In genomic region chr11:65382804-65383368, GRCh38 we compare ENCODE assay signal across 8 cellular contexts. TPM values are rescaled to one million over a fixed set of nuclear protein-coding genes. Genes with fewer than 3 reads are reported as not detected.
DNase-seq lines count a peak whose midpoint lies in the region; ATAC-seq, FAIRE-seq and TF ChIP-seq lines count a peak whose summit lies in the region.

No MANE protein-coding gene starts in this region.

- TF ChIP-seq CTCF in AG10803 (conservative IDR thresholded peaks at IDR 0.05; ENCODE audit: low read length): no peak
- no peak for TF ChIP-seq CTCF in K562 (IDR thresholded peaks at IDR 0.05 in 2 of 3, conservative IDR thresholded peaks at IDR 0.05 in 1 of 3; ENCODE audit: insufficient read depth in 2 of 3, low read depth in 1 of 3, low read length in 3 of 3)
- no peak for TF ChIP-seq CTCF in lower leg skin (IDR thresholded peaks at IDR 0.05)

- no peak for FAIRE-seq in K562 (lab: Jason Lieb, UNC)

- no peaks in the 10 kb centered on the region for H4K20me1 ChIP-seq in K562 (replicated peaks; ENCODE audit: control insufficient read depth, insufficient read depth, low read length)

- no peaks in the 10 kb centered on the region for H3K9me1 ChIP-seq in K562 (ENCODE audit: control insufficient read depth, insufficient read depth, low read length)

- H3K79me2 ChIP-seq in K562 (ENCODE audit: control insufficient read depth, insufficient read depth, low read length): peaks cover 13% of the 10 kb centered on the region

- in situ Hi-C loops in K562 (cut with MboI): no loop called here

- WGBS in K562 (ENCODE audit: insufficient coverage, low coverage, missing lambda C conversion rate): 22% methylated on average over 12 of the region's 12 CpGs
- 5 to 7% methylated on average over 12 of the region's 12 CpGs for WGBS in lower leg skin, 2 donors

- ATAC-seq in K562: no peak
- no peak for ATAC-seq in HG03342 (IDR thresholded peaks at IDR 0.05; ENCODE audit: unreplicated experiment)
- no peak for ATAC-seq in GM21423 (IDR thresholded peaks at IDR 0.05; ENCODE audit: unreplicated experiment)

- TF ChIP-seq RAD21 in K562 (CRISPR knock-in tag; conservative IDR thresholded peaks at IDR 0.05 in 1 of 2, IDR thresholded peaks at IDR 0.05 in 1 of 2): no peak

- CTCF ChIA-PET in K562 (lab: Yijun Ruan, JAX; ENCODE audit: low intra/inter-chr PET ratio): interaction anchor here (0.6 to 1.6 kb wide), 4 partner anchors 34 to 434 kb away, joined by 3 to 7 read pairs (median 4); no protein-coding TSS in a partner anchor

- DNase-seq in AG10803 (ENCODE audit: low read depth) (peak; percentile 13), K562 (ENCODE audit: extremely low read depth in 1 of 4, low spot score in 3 of 4) (no peak), lower leg skin (ENCODE audit: low spot score in 2 of 2) (no peak), islet precursor cell (no peak)

- H3K27ac ChIP-seq in HUES48 (ENCODE audit: low read depth, low read length): peak overlapping the region; percentile 94
- peak overlapping the region; percentile 93 for H3K27ac ChIP-seq in K562 (ENCODE audit: extremely low read depth, low read depth, low read length)

- no peaks in the 10 kb centered on the region for H3K9me3 ChIP-seq in HUES48 (ENCODE audit: control insufficient read depth, insufficient read depth, low read length)
- no peaks in the 10 kb centered on the region; the same call in 1 of the 2 replicates for H3K9me3 ChIP-seq in K562 (replicated peaks; ENCODE audit: control insufficient read depth, insufficient read depth, low read depth, low read length)
- H3K9me3 ChIP-seq in mononuclear cell (ENCODE audit: low read depth, low read length): no peaks in the 10 kb centered on the region

- H3K4me1 ChIP-seq in HUES48 (ENCODE audit: control insufficient read depth, insufficient read depth, low read length): peaks cover 15% of the 10 kb centered on the region
- H3K4me1 ChIP-seq in K562 (replicated peaks in 1 of 2; ENCODE audit: control insufficient read depth in 2 of 2, insufficient read depth in 2 of 2, low read length in 2 of 2): peaks cover 37 to 86% of the 10 kb centered on the region in 2 experiments
- H3K4me1 ChIP-seq in mononuclear cell (ENCODE audit: insufficient read depth, low read length): peaks cover 77% of the 10 kb centered on the region

- no peak overlapping the region for H3K9ac ChIP-seq in HUES48 (ENCODE audit: low read depth, low read length)
- H3K9ac ChIP-seq in K562 (ENCODE audit: insufficient read depth in 1 of 2, low read depth in 2 of 2, low read length in 2 of 2): peak overlapping the region; percentile 85 to 88

- intact Hi-C loops in K562 (cut with micrococcal nuclease): loop anchor here (1.0 to 2.0 kb wide), 3 partner anchors 33 to 127 kb away; no protein-coding TSS in a partner anchor
- intact Hi-C loops in lower leg skin (cut with DNase I; ENCODE audit: low total_unique reads): no loop called here

- no TSS peak for BruUV-seq in K562 (replicated peaks; lab: Mats Ljungman, UMichigan)

- TF ChIP-seq POLR2A in K562 (conservative IDR thresholded peaks at IDR 0.05) (no peak), lower leg skin (IDR thresholded peaks at IDR 0.05) (no peak)

- peak overlapping the region; percentile 80 for H3K4me2 ChIP-seq in K562 (ENCODE audit: insufficient read depth, low read length)

- H3K27me3 ChIP-seq in HUES48 (ENCODE audit: control insufficient read depth, insufficient read depth, low read length) (no peaks in the 10 kb centered on the region), K562 (ENCODE audit: control insufficient read depth in 2 of 2, insufficient read depth in 2 of 2, low read length in 2 of 2) (no peaks in the 10 kb centered on the region), mononuclear cell (ENCODE audit: insufficient read depth, low read length) (no peaks in the 10 kb centered on the region)

- TF ChIP-seq EP300 in K562 (IDR thresholded peaks at IDR 0.05; ENCODE audit: low read length): no peak

- H3K4me3 ChIP-seq in AG10803 (ENCODE audit: low read length) (peak overlapping the region; percentile 62), HUES48 (ENCODE audit: low read depth, low read length) (no peak overlapping the region), K562 (peak overlapping the region; percentile 37; the same call in 1 of the 2 replicates), mononuclear cell (ENCODE audit: low read length) (peak overlapping the region; percentile 50), lower leg skin (ENCODE audit: low read depth, poor library complexity, severe bottlenecking) (no peak overlapping the region)

- H2AFZ ChIP-seq in K562 (ENCODE audit: low read depth, low read length): peak overlapping the region; percentile 86

- POLR2A ChIA-PET in K562 (lab: Yijun Ruan, JAX): interaction anchor here (0.5 to 16.2 kb wide), 8 partner anchors 9 to 211 kb away, joined by 3 to 253 read pairs (median 4); partner anchors contain the start of genes MALAT1 and NEAT1

- H3K36me3 ChIP-seq in HUES48 (ENCODE audit: control insufficient read depth, insufficient read depth, low read length) (no peaks in the 10 kb centered on the region), K562 (ENCODE audit: control insufficient read depth, insufficient read depth, low read length) (peaks cover 3% of the 10 kb centered on the region; the same call in 2 of the 3 replicates)

RNA-seq across cellular contexts. Expression of gene SLC25A45, which starts 0.4 kb away (rescaled TPM):
- total RNA-seq in K562 (2011; cell fraction: chromatin; rRNA removed; ENCODE audit: low replicate concordance): 2.5 and 2.9 TPM in 2 replicates
- 2.7 and 3.6 TPM in 2 replicates for total RNA-seq in K562 (2011; cell fraction: nucleolus; rRNA removed)
- 2.3 and 2.7 TPM in 2 replicates for total RNA-seq in K562 (2011; cell fraction: nucleoplasm; rRNA removed)
- 0.82 and 2.3 TPM in 2 replicates for total RNA-seq in K562 (2014; rRNA removed)
- 0.55 and 0.57 TPM in 2 replicates for total RNA-seq in K562 (2014; rRNA removed; fragmentation: Illumina TruSeq; extraction: Trizol)
- 0.40 and 0.45 TPM in 2 replicates for total RNA-seq in K562 (2015; rRNA removed; fragmentation: Illumina TruSeq; extraction: Trizol)
- 0.92 and 2.2 TPM in 2 replicates for total RNA-seq in K562 (2021)
- 0.61 and 0.81 TPM in 2 replicates for polyA plus RNA-seq in K562 (2011; rRNA removed)
- polyA plus RNA-seq in K562 (2011; cell fraction: cytosol; rRNA removed): 0.49 and 0.85 TPM in 2 replicates
- 1.2 and 3.9 TPM in 2 replicates for polyA plus RNA-seq in K562 (2011; cell fraction: nucleus; rRNA removed)
- polyA plus RNA-seq in K562 (2012): 1.3 and 1.4 TPM in 2 replicates
- polyA plus RNA-seq in K562 (2014; fragmentation: Illumina TruSeq; extraction: Trizol): 0.51 and 0.68 TPM in 2 replicates
- under 1 TPM; 0.15 to 0.34 TPM for polyA plus RNA-seq in K562 (2014; fragmentation: Nextera tagmentation; extraction: Ambion mirVana)
- 0.93 and 1.1 TPM in 2 replicates for polyA plus RNA-seq in K562 (2014; rRNA removed)
- 0.35 and 0.42 TPM in 2 replicates for polyA minus RNA-seq in K562 (2011; rRNA and poly(A)+ RNA removed)
- polyA minus RNA-seq in K562 (2011; cell fraction: cytosol; rRNA and poly(A)+ RNA removed): 0.76 and 0.91 TPM in 2 replicates
- 0.40 and 0.56 TPM in 2 replicates for polyA minus RNA-seq in K562 (2011; cell fraction: nucleus; rRNA and poly(A)+ RNA removed)
- total RNA-seq in mononuclear cell: 12.6 TPM
- total RNA-seq in lower leg skin: 1 to 10 TPM; 1.8 to 8.0 (median 5.3) TPM

RNA-seq across cellular contexts. Expression of gene FRMD8, which starts 3.6 kb away (rescaled TPM):
- total RNA-seq in K562 (2011; cell fraction: chromatin; rRNA removed; ENCODE audit: low replicate concordance): 28.5 and 83.6 TPM in 2 replicates
- total RNA-seq in K562 (2011; cell fraction: nucleolus; rRNA removed): 89.6 and 96.9 TPM in 2 replicates
- 32.8 and 36.5 TPM in 2 replicates for total RNA-seq in K562 (2011; cell fraction: nucleoplasm; rRNA removed)
- 34.6 and 46.5 TPM in 2 replicates for total RNA-seq in K562 (2014; rRNA removed)
- 6.2 and 8.6 TPM in 2 replicates for total RNA-seq in K562 (2014; rRNA removed; fragmentation: Illumina TruSeq; extraction: Trizol)
- total RNA-seq in K562 (2015; rRNA removed; fragmentation: Illumina TruSeq; extraction: Trizol): 15.0 and 15.8 TPM in 2 replicates
- total RNA-seq in K562 (2021): 44.2 and 54.5 TPM in 2 replicates
- 16.0 and 19.9 TPM in 2 replicates for polyA plus RNA-seq in K562 (2011; rRNA removed)
- polyA plus RNA-seq in K562 (2011; cell fraction: cytosol; rRNA removed): 24.0 and 43.0 TPM in 2 replicates
- polyA plus RNA-seq in K562 (2011; cell fraction: nucleus; rRNA removed): 25.1 and 46.6 TPM in 2 replicates
- 21.4 and 22.5 TPM in 2 replicates for polyA plus RNA-seq in K562 (2012)
- polyA plus RNA-seq in K562 (2014; fragmentation: Illumina TruSeq; extraction: Trizol): 12.0 and 19.4 TPM in 2 replicates
- 1 to 10 TPM; 4.5 to 5.0 TPM for polyA plus RNA-seq in K562 (2014; fragmentation: Nextera tagmentation; extraction: Ambion mirVana)
- 33.4 and 41.7 TPM in 2 replicates for polyA plus RNA-seq in K562 (2014; rRNA removed)
- polyA minus RNA-seq in K562 (2011; rRNA and poly(A)+ RNA removed): 8.4 and 13.5 TPM in 2 replicates
- polyA minus RNA-seq in K562 (2011; cell fraction: cytosol; rRNA and poly(A)+ RNA removed): 21.0 and 21.1 TPM in 2 replicates
- polyA minus RNA-seq in K562 (2011; cell fraction: nucleus; rRNA and poly(A)+ RNA removed): 28.1 and 34.6 TPM in 2 replicates
- total RNA-seq in mononuclear cell: 23.1 TPM
- 100 to 1,000 TPM in 2 of 4 donors, 10 to 100 TPM in 2; 81.8 to 135 (median 112) TPM for total RNA-seq in lower leg skin

RNA-seq across cellular contexts. Expression of gene TIGD3, which starts 28.3 kb away (rescaled TPM):
- 0.79 and 1.5 TPM in 2 replicates for total RNA-seq in K562 (2011; cell fraction: chromatin; rRNA removed; ENCODE audit: low replicate concordance)
- total RNA-seq in K562 (2011; cell fraction: nucleolus; rRNA removed): 1.4 and 1.5 TPM in 2 replicates
- total RNA-seq in K562 (2011; cell fraction: nucleoplasm; rRNA removed): 0.38 and 0.95 TPM in 2 replicates
- total RNA-seq in K562 (2014; rRNA removed) (1.3 and 2.1 TPM in 2 replicates), K562 (2014; rRNA removed; fragmentation: Illumina TruSeq; extraction: Trizol) (0.29 and 0.44 TPM in 2 replicates), K562 (2015; rRNA removed; fragmentation: Illumina TruSeq; extraction: Trizol) (0.65 and 0.75 TPM in 2 replicates), K562 (2021) (0.81 and 1.3 TPM in 2 replicates), mononuclear cell (0.42 TPM), lower leg skin (under 1 TPM in 3 of 4 donors, not detected in 1; 0.19 to 0.26 (median 0.20) TPM)
- polyA plus RNA-seq in K562 (2011; rRNA removed) (0.39 and 0.56 TPM in 2 replicates), K562 (2014; fragmentation: Illumina TruSeq; extraction: Trizol) (0.49 and 0.64 TPM in 2 replicates), K562 (2014; fragmentation: Nextera tagmentation; extraction: Ambion mirVana) (under 1 TPM; 0.06 to 0.08 TPM), K562 (2014; rRNA removed) (0.61 and 0.98 TPM in 2 replicates)
- polyA plus RNA-seq in K562 (2011; cell fraction: cytosol; rRNA removed): 0.53 and 1.1 TPM in 2 replicates
- polyA plus RNA-seq in K562 (2011; cell fraction: nucleus; rRNA removed): 0.79 and 1.1 TPM in 2 replicates
- 1.0 and 1.8 TPM in 2 replicates for polyA plus RNA-seq in K562 (2012)
- 0.12 and 0.25 TPM in 2 replicates for polyA minus RNA-seq in K562 (2011; rRNA and poly(A)+ RNA removed)
- polyA minus RNA-seq in K562 (2011; cell fraction: cytosol; rRNA and poly(A)+ RNA removed): 0.64 TPM in 1 of 2 replicates, not detected in the other
- 0.67 and 0.81 TPM in 2 replicates for polyA minus RNA-seq in K562 (2011; cell fraction: nucleus; rRNA and poly(A)+ RNA removed)

RNA-seq across cellular contexts. Expression of gene NEAT1, which starts 39.7 kb away (rescaled TPM):
- total RNA-seq in K562 (2011; cell fraction: chromatin; rRNA removed; ENCODE audit: low replicate concordance): 684 and 1,510 TPM in 2 replicates
- total RNA-seq in K562 (2011; cell fraction: nucleolus; rRNA removed): 291 and 321 TPM in 2 replicates
- total RNA-seq in K562 (2011; cell fraction: nucleoplasm; rRNA removed): 737 and 1,283 TPM in 2 replicates
- total RNA-seq in K562 (2014; rRNA removed) (15.2 and 20.1 TPM in 2 replicates), K562 (2014; rRNA removed; fragmentation: Illumina TruSeq; extraction: Trizol) (62.8 and 76.9 TPM in 2 replicates), K562 (2015; rRNA removed; fragmentation: Illumina TruSeq; extraction: Trizol) (26.3 and 31.5 TPM in 2 replicates), K562 (2021) (129 and 208 TPM in 2 replicates), mononuclear cell (198 TPM), lower leg skin (100 to 1,000 TPM; 147 to 645 (median 301) TPM)
- polyA plus RNA-seq in K562 (2011; rRNA removed) (56.2 and 171 TPM in 2 replicates), K562 (2014; fragmentation: Illumina TruSeq; extraction: Trizol) (137 and 146 TPM in 2 replicates), K562 (2014; fragmentation: Nextera tagmentation; extraction: Ambion mirVana) (10 to 100 TPM; 22.8 to 30.1 TPM), K562 (2014; rRNA removed) (382 and 389 TPM in 2 replicates)
- polyA plus RNA-seq in K562 (2011; cell fraction: cytosol; rRNA removed): 45.5 and 49.2 TPM in 2 replicates
- 234 and 651 TPM in 2 replicates for polyA plus RNA-seq in K562 (2011; cell fraction: nucleus; rRNA removed)
- 312 and 328 TPM in 2 replicates for polyA plus RNA-seq in K562 (2012)
- polyA minus RNA-seq in K562 (2011; rRNA and poly(A)+ RNA removed): 92.6 and 137 TPM in 2 replicates
- polyA minus RNA-seq in K562 (2011; cell fraction: cytosol; rRNA and poly(A)+ RNA removed): 19.9 and 35.6 TPM in 2 replicates
- polyA minus RNA-seq in K562 (2011; cell fraction: nucleus; rRNA and poly(A)+ RNA removed): 168 and 220 TPM in 2 replicates

RNA-seq across cellular contexts. Expression of gene DPF2, which starts 49.2 kb away (rescaled TPM):
- total RNA-seq in K562 (2011; cell fraction: chromatin; rRNA removed; ENCODE audit: low replicate concordance): 75.3 and 142 TPM in 2 replicates
- total RNA-seq in K562 (2011; cell fraction: nucleolus; rRNA removed): 65.5 and 74.9 TPM in 2 replicates
- total RNA-seq in K562 (2011; cell fraction: nucleoplasm; rRNA removed): 76.9 and 80.5 TPM in 2 replicates
- 34.4 and 44.0 TPM in 2 replicates for total RNA-seq in K562 (2014; rRNA removed)
- total RNA-seq in K562 (2014; rRNA removed; fragmentation: Illumina TruSeq; extraction: Trizol): 28.1 and 29.3 TPM in 2 replicates
- 41.0 and 41.1 TPM in 2 replicates for total RNA-seq in K562 (2015; rRNA removed; fragmentation: Illumina TruSeq; extraction: Trizol)
- total RNA-seq in K562 (2021): 74.6 and 76.3 TPM in 2 replicates
- polyA plus RNA-seq in K562 (2011; rRNA removed): 29.7 and 40.3 TPM in 2 replicates
- polyA plus RNA-seq in K562 (2011; cell fraction: cytosol; rRNA removed): 44.3 and 45.4 TPM in 2 replicates
- 64.8 and 70.4 TPM in 2 replicates for polyA plus RNA-seq in K562 (2011; cell fraction: nucleus; rRNA removed)
- polyA plus RNA-seq in K562 (2012): 54.9 and 55.8 TPM in 2 replicates
- 65.0 and 81.7 TPM in 2 replicates for polyA plus RNA-seq in K562 (2014; fragmentation: Illumina TruSeq; extraction: Trizol)
- 10 to 100 TPM; 15.6 to 33.2 TPM for polyA plus RNA-seq in K562 (2014; fragmentation: Nextera tagmentation; extraction: Ambion mirVana)
- polyA plus RNA-seq in K562 (2014; rRNA removed): 33.2 and 35.6 TPM in 2 replicates
- 31.7 and 32.1 TPM in 2 replicates for polyA minus RNA-seq in K562 (2011; rRNA and poly(A)+ RNA removed)
- polyA minus RNA-seq in K562 (2011; cell fraction: cytosol; rRNA and poly(A)+ RNA removed): 25.4 and 35.7 TPM in 2 replicates
- 21.1 and 35.7 TPM in 2 replicates for polyA minus RNA-seq in K562 (2011; cell fraction: nucleus; rRNA and poly(A)+ RNA removed)
- 39.6 TPM for total RNA-seq in mononuclear cell
- total RNA-seq in lower leg skin: 10 to 100 TPM; 20.6 to 36.4 (median 26.1) TPM

Comparison
In these comparisons a context has a peak if more than half of its experiments do, and no peak if none do; other contexts are left out.
1. H3K4me3 ChIP-seq: peak in AG10803 (single experiment), K562 (single experiment) and mononuclear cell (single experiment); none in HUES48 (single experiment) and lower leg skin (single experiment).